ENCODE assay signal across 8 cellular contexts in genomic region chr10:132836832-132837540, GRCh38. TPM values are rescaled to one million over a fixed set of nuclear protein-coding genes. Genes with fewer than 3 reads are reported as not detected.
DNase-seq lines count a peak whose midpoint lies in the region; ATAC-seq, FAIRE-seq and TF ChIP-seq lines count a peak whose summit lies in the region.

No MANE protein-coding gene starts in this region.

- H3K4me1 ChIP-seq in breast epithelium, result no peaks in the 10 kb centered on the region

- H3K9ac ChIP-seq in SU-DHL-6 (ENCODE audit: low read length), result no peak overlapping the region

- no peaks in the 10 kb centered on the region for H3K27me3 ChIP-seq in SU-DHL-6 (ENCODE audit: low read length)
- peaks cover 10 to 67% of the 10 kb centered on the region in 2 donors for H3K27me3 ChIP-seq in breast epithelium

- intact Hi-C loops in breast epithelium (cut with DNase I; ENCODE audit: low total_unique reads), result no loop called here

- H3K9me3 ChIP-seq in SU-DHL-6 (ENCODE audit: insufficient read depth, low read length) (no peaks in the 10 kb centered on the region), breast epithelium (peaks cover 5 to 9% of the 10 kb centered on the region in 2 donors)

- TF ChIP-seq CTCF in AG09309 (IDR thresholded peaks at IDR 0.05; ENCODE audit: control insufficient read depth, insufficient read depth, low read depth, low read length, missing control alignments) (peak; percentile 92), SU-DHL-6 (IDR thresholded peaks at IDR 0.05; ENCODE audit: insufficient read depth, low read length, poor library complexity, severe bottlenecking) (peak; percentile 80), breast epithelium (IDR thresholded peaks at IDR 0.05) (peak; percentile 69 to 83 (median 80))

- no peak for FAIRE-seq in GM12892 (lab: Jason Lieb, UNC)

- H4K20me1 ChIP-seq in SU-DHL-6 (ENCODE audit: low read depth, low read length), result no peaks in the 10 kb centered on the region

- no peaks in the 10 kb centered on the region for H3F3A ChIP-seq in SU-DHL-6 (ENCODE audit: insufficient read depth)

- no peak overlapping the region for H2AFZ ChIP-seq in SU-DHL-6 (ENCODE audit: low read depth, low read length, severe bottlenecking)

- H3K36me3 ChIP-seq in SU-DHL-6 (ENCODE audit: low read length), result no peaks in the 10 kb centered on the region
- no peaks in the 10 kb centered on the region for H3K36me3 ChIP-seq in breast epithelium

- H3K4me3 ChIP-seq in AG09309 (ENCODE audit: control insufficient read depth, low read depth, low read length) (no peak overlapping the region), SU-DHL-6 (ENCODE audit: insufficient read depth, low read length, poor library complexity, severe bottlenecking) (no peak overlapping the region), breast epithelium (peak overlapping the region in 1 of 3 donors; percentile 6)

- TF ChIP-seq POLR2A in GM12892 (IDR thresholded peaks at IDR 0.05; ENCODE audit: low read depth, low read length), result no peak
- no peak for TF ChIP-seq POLR2A in breast epithelium (IDR thresholded peaks at IDR 0.05)

- H3K27ac ChIP-seq in SU-DHL-6 (ENCODE audit: low read depth, low read length) (no peak overlapping the region), breast epithelium (no peak overlapping the region)

- DNase-seq in AG09309 (ENCODE audit: low read depth), result no peak
- peak; percentile 50 for DNase-seq in GM12892 (ENCODE audit: insufficient read length)
- peak in 1 of 2 donors; percentile 47 for DNase-seq in breast epithelium (ENCODE audit: low spot score in 2 of 2)
- DNase-seq in kidney tubule cell (ENCODE audit: low spot score), result peak; percentile 18
- peak; percentile 17 for DNase-seq in stimulated activated CD4-positive, alpha-beta T cell treated with anti-CD3 and anti-CD28 coated beads, Interleukin-2, amount 100 ng/mL, for 4 hours (ENCODE audit: low read depth)

- H3K9me2 ChIP-seq in SU-DHL-6 (replicated peaks; ENCODE audit: insufficient read depth, low read length), result no peaks in the 10 kb centered on the region

- ATAC-seq in HG02610 (IDR thresholded peaks at IDR 0.05; ENCODE audit: unreplicated experiment) (no peak), GM21515 (IDR thresholded peaks at IDR 0.05; ENCODE audit: unreplicated experiment) (no peak)

- no peaks in the 10 kb centered on the region for H3K79me2 ChIP-seq in SU-DHL-6 (ENCODE audit: insufficient read depth, low read length)

- no peak overlapping the region for H3K4me2 ChIP-seq in SU-DHL-6 (ENCODE audit: low read depth, low read length, poor library complexity, severe bottlenecking)

RNA-seq across cellular contexts. Expression of gene NKX6-2, which starts 51.0 kb away (rescaled TPM):
- not detected for polyA plus RNA-seq in GM12892 (2012; ENCODE audit: missing spikeins)
- total RNA-seq in breast epithelium, result not detected
